Comparison of ENCODE assay signal across 8 cellular contexts in the genomic region with DNA sequence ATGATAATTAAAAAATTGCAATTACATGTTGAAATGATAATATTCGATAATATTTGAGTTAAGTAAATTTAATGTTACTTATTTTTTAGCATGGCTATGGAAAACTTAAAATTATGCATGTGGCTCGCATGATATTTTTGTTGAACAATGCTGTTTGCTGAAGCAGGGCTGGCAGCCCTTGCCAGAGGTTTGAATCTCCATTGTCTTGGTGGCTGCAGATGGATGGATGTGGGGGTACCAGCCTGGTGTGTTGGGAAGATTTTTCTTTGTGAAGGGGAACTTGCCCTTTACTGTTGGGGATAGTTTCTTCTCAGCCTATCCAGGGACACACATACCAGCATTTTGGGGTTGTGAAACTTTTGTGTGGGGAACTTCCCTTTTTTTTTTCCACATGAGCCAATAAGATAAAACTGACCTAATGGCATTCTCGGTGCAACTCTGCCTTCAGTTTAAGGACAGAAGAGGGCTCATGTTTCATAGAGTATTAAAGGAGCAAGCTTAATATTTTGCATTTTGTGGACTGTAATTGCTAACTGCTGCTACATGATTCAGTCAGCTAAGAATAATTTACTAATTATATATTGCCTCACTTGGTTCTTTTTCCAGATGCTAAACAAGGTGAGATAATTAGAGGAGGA. TPM values are rescaled to one million over a fixed set of nuclear protein-coding genes. Genes with fewer than 3 reads are reported as not detected.
DNase-seq lines count a peak whose midpoint lies in the region; ATAC-seq and TF ChIP-seq lines count a peak whose summit lies in the region.

No MANE protein-coding gene starts in this region.

- no peak for TF ChIP-seq CTCF in uterus (IDR thresholded peaks at IDR 0.05)

- H3K4me1 Mint-ChIP-seq in activated naive CD8-positive, alpha-beta T cell treated with anti-CD3 and anti-CD28 coated beads, Interleukin-2, amount 50 U/mL, for 24 hours, result peaks cover 74% of the 10 kb centered on the region

- H3K36me3 Mint-ChIP-seq in activated naive CD8-positive, alpha-beta T cell treated with anti-CD3 and anti-CD28 coated beads, Interleukin-2, amount 50 U/mL, for 24 hours (ENCODE audit: low read depth), result peaks cover 29% of the 10 kb centered on the region

- H3K9me3 ChIP-seq in uterus, result no peaks in the 10 kb centered on the region

- intact Hi-C loops in uterus (cut with DNase I; ENCODE audit: low total_unique reads), result no loop called here

- no peaks in the 10 kb centered on the region for H3K27me3 ChIP-seq in uterus

- H3K4me1 ChIP-seq in uterus, result peaks cover 0 to 22% of the 10 kb centered on the region in 2 donors

- H3K9me3 Mint-ChIP-seq in activated naive CD8-positive, alpha-beta T cell treated with anti-CD3 and anti-CD28 coated beads, Interleukin-2, amount 50 U/mL, for 24 hours, result no peaks in the 10 kb centered on the region

- H3K27me3 Mint-ChIP-seq in activated naive CD8-positive, alpha-beta T cell treated with anti-CD3 and anti-CD28 coated beads, Interleukin-2, amount 50 U/mL, for 24 hours, result no peaks in the 10 kb centered on the region

- ATAC-seq in GM21360 (IDR thresholded peaks at IDR 0.05; ENCODE audit: unreplicated experiment), result peak; percentile 41
- ATAC-seq in HG03565 (IDR thresholded peaks at IDR 0.05; ENCODE audit: unreplicated experiment), result peak; percentile 41
- peak; percentile 31 for ATAC-seq in activated naive CD8-positive, alpha-beta T cell treated with anti-CD3 and anti-CD28 coated beads, Interleukin-2, amount 50 U/mL, for 24 hours

- DNase-seq in ELR (ENCODE audit: low read depth), result peak; percentile 27
- no peak for DNase-seq in activated naive CD8-positive, alpha-beta T cell treated with anti-CD3 and anti-CD28 coated beads, Interleukin-2, amount 50 U/mL, for 24 hours
- peak; percentile 8 for DNase-seq in midbrain (lab: John Stamatoyannopoulos, UW)
- DNase-seq in NCI-H1694 treated with DMSO at 0.1 percent for 48 hours (lab: John Stamatoyannopoulos, UW), result no peak
- no peak for DNase-seq in mesenteric fat pad (ENCODE audit: low spot score)
- DNase-seq in uterus, result no peak

- no peak overlapping the region for H3K4me3 ChIP-seq in uterus

- H3K27ac ChIP-seq in uterus, result peak overlapping the region in 1 of 2 donors; percentile 38

- H3K4me3 Mint-ChIP-seq in activated naive CD8-positive, alpha-beta T cell treated with anti-CD3 and anti-CD28 coated beads, Interleukin-2, amount 50 U/mL, for 24 hours, result peak overlapping the region; percentile 42

- H3K36me3 ChIP-seq in uterus, result no peaks in the 10 kb centered on the region

- H3K27ac Mint-ChIP-seq in activated naive CD8-positive, alpha-beta T cell treated with anti-CD3 and anti-CD28 coated beads, Interleukin-2, amount 50 U/mL, for 24 hours, result peak overlapping the region; percentile 61

- TF ChIP-seq POLR2A in uterus (IDR thresholded peaks at IDR 0.05), result no peak

RNA-seq across cellular contexts. Expression of a gene that starts 8.8 kb away (rescaled TPM):
- 90.6 TPM for total RNA-seq in mesenteric fat pad
- 10 to 100 TPM; 17.7 to 64.7 (median 29.2) TPM for total RNA-seq in uterus

Comparison
In these comparisons a context has a peak if more than half of its experiments do, and no peak if none do; other contexts are left out.
1. DNase-seq: peak in ELR (single experiment) and midbrain (single experiment); none in activated naive CD8-positive, alpha-beta T cell treated with anti-CD3 and anti-CD28 coated beads, Interleukin-2, amount 50 U/mL, for 24 hours (single experiment), NCI-H1694 treated with DMSO at 0.1 percent for 48 hours (single experiment), mesenteric fat pad (single experiment) and uterus (0 of 2).
2. Peak in every context shown above with its lines, with median percentiles within 50 percentile points of each other: ATAC-seq.